Comparison of ENCODE assay signal across 14 cellular contexts in genomic region chr20:17651761-17652388, GRCh38. TPM values are rescaled to one million over a fixed set of nuclear protein-coding genes. Genes with fewer than 3 reads are reported as not detected.
DNase-seq lines count a peak whose midpoint lies in the region; ATAC-seq, FAIRE-seq and TF ChIP-seq lines count a peak whose summit lies in the region.
"Had no signal": no experiment of that assay in that cellular context is flagged by ENCODE, and none has a peak within 500 bp of the region (broad histone marks: within the 10 kb centered on the region; RNA-seq: fewer than 3 reads in every experiment).

No MANE protein-coding gene starts in this region.

- H3K4me2 ChIP-seq in H9 (ENCODE audit: insufficient read depth, insufficient read length, low read length): no peak overlapping the region

- H4K20me1 ChIP-seq in H9 (ENCODE audit: control insufficient read depth, insufficient read depth, insufficient read length): no peaks in the 10 kb centered on the region

- no peaks in the 10 kb centered on the region for H3K27me3 Mint-ChIP-seq in H9 (ENCODE audit: low read depth)
- H3K27me3 Mint-ChIP-seq: activated CD4-positive, alpha-beta memory T cell treated with anti-CD3 and anti-CD28 coated beads for 36 hours; IgD-negative memory B cell had no signal

- H3K27me3 ChIP-seq in H9 (ENCODE audit: insufficient read depth, low read length): no peaks in the 10 kb centered on the region
- H3K27me3 ChIP-seq in pancreas: no peaks in the 10 kb centered on the region
- H3K27me3 ChIP-seq: transverse colon had no signal

- H3K36me3 Mint-ChIP-seq in H9 (ENCODE audit: insufficient read depth in 1 of 3, low read depth in 3 of 3): peaks cover 13 to 16% (median 15%) of the 10 kb centered on the region in 3 experiments; a peak in 6 of 7 replicates
- H3K36me3 Mint-ChIP-seq: activated CD4-positive, alpha-beta memory T cell treated with anti-CD3 and anti-CD28 coated beads for 36 hours; IgD-negative memory B cell had no signal

- H3K79me1 ChIP-seq in H9 (ENCODE audit: insufficient read depth, low read depth, low read length, poor library complexity, severe bottlenecking): peaks cover 5% of the 10 kb centered on the region

- no peak overlapping the region for H3K4me3 Mint-ChIP-seq in H9
- H3K4me3 Mint-ChIP-seq: activated CD4-positive, alpha-beta memory T cell treated with anti-CD3 and anti-CD28 coated beads for 36 hours had no signal

- no peaks in the 10 kb centered on the region for H3K23me2 ChIP-seq in H9 (ENCODE audit: insufficient read length, low read depth, low read length, poor library complexity, severe bottlenecking)

- H3K23ac ChIP-seq in H9 (ENCODE audit: insufficient read length, low read depth, low read length): no peak overlapping the region

- H3K9ac ChIP-seq in H9 (ENCODE audit: extremely low read depth, insufficient read length, low read length): no peak overlapping the region

- no peak overlapping the region for H2BK5ac ChIP-seq in H9 (ENCODE audit: insufficient read length, low read length)

- no CpG with 5 or more reads among the region's 2 CpGs for WGBS in H9 (ENCODE audit: extremely low coverage, insufficient read length, low lambda C conversion rate)
- 31 to 86% (median 77%) methylated on average over 2 of the region's 2 CpGs for WGBS in adipose tissue, 3 donors
- WGBS in pancreas, 2 donors: 33 to 36% methylated on average over 2 of the region's 2 CpGs

- H3K4ac ChIP-seq in H9 (ENCODE audit: low read depth, low read length): no peak overlapping the region

- H4K5ac ChIP-seq in H9 (ENCODE audit: insufficient read length, low read depth, low read length): no peak overlapping the region

- no peak overlapping the region for H2BK20ac ChIP-seq in H9 (ENCODE audit: low read depth, low read length, poor library complexity, severe bottlenecking)

- peak overlapping the region in 2 of 3 experiments; percentile 61 to 69; a peak in 3 of 7 replicates for H3K27ac Mint-ChIP-seq in H9
- H3K27ac Mint-ChIP-seq: activated CD4-positive, alpha-beta memory T cell treated with anti-CD3 and anti-CD28 coated beads for 36 hours; IgD-negative memory B cell had no signal

- no peak overlapping the region for H2AFZ ChIP-seq in H9 (ENCODE audit: low read length)

- peaks cover 51 to 58% of the 10 kb centered on the region in 2 experiments for H3K4me1 Mint-ChIP-seq in H9

- TF ChIP-seq CTCF in H9 (conservative IDR thresholded peaks at IDR 0.05) (no peak), pancreas (IDR thresholded peaks at IDR 0.05) (no peak), GM20000 (IDR thresholded peaks at IDR 0.05; ENCODE audit: extremely low read depth, missing control alignments) (no peak)

- H2BK12ac ChIP-seq in H9 (ENCODE audit: insufficient read length, low read depth, low read length): no peak overlapping the region

- H4K91ac ChIP-seq in H9 (ENCODE audit: insufficient read length, low read depth, low read length): no peak overlapping the region

- FAIRE-seq in pancreas (lab: Jason Lieb, UNC): no peak
- FAIRE-seq: G401.6, islet of Langerhans had no signal

- peaks cover 24% of the 10 kb centered on the region; the same call in 1 of the 2 replicates for H3K79me2 ChIP-seq in H9 (ENCODE audit: insufficient read depth, low read length)

- no peak overlapping the region for H3K4me3 ChIP-seq in pancreas
- H3K4me3 ChIP-seq: transverse colon had no signal

- H3K27ac ChIP-seq in H9 (ENCODE audit: insufficient read length, low read depth, low read length) (no peak overlapping the region), adipose tissue (ENCODE audit: low read depth, low read length) (peak overlapping the region; percentile 20), pancreas (peak overlapping the region in 2 of 4 donors; percentile 5 to 25)
- H3K27ac ChIP-seq: epithelial cell of prostate had no signal

- H3K9me3 Mint-ChIP-seq in H9: no peaks in the 10 kb centered on the region
- H3K9me3 Mint-ChIP-seq: activated CD4-positive, alpha-beta memory T cell treated with anti-CD3 and anti-CD28 coated beads for 36 hours; IgD-negative memory B cell had no signal

- H3K4me1 ChIP-seq in H9 (ENCODE audit: insufficient read depth, low read length) (no peaks in the 10 kb centered on the region; the same call in 1 of the 2 replicates), pancreas (peaks cover 46 to 77% (median 74%) of the 10 kb centered on the region in 3 donors)

- H2AK5ac ChIP-seq in H9 (ENCODE audit: insufficient read length, low read length): no peak overlapping the region

- H3K18ac ChIP-seq in H9 (ENCODE audit: insufficient read length, low read depth, low read length): no peak overlapping the region

- peaks cover 0 to 7% (median 0%) of the 10 kb centered on the region in 3 donors for H3K36me3 ChIP-seq in pancreas
- H3K36me3 ChIP-seq: transverse colon had no signal

- DNase-seq in DMS53 treated with DMSO at 0.1 percent for 48 hours (lab: John Stamatoyannopoulos, UW; ENCODE audit: unreplicated experiment) (peak; percentile 9), H9 (no peak), pancreas (peak in 3 of 6 donors; percentile 52 to 56 (median 54)), GM20000 (ENCODE audit: low spot score) (no peak), hepatic stellate cell (ENCODE audit: low spot score) (no peak)
- DNase-seq in stimulated activated CD4-positive, alpha-beta T cell treated with anti-CD3 and anti-CD28 coated beads, Interleukin-1b, Interleukin-23, amount 100 ng/mL, for 48 hours: no peak
- DNase-seq: activated CD4-positive, alpha-beta memory T cell treated with anti-CD3 and anti-CD28 coated beads for 36 hours; transverse colon had no signal

- H3K9me3 ChIP-seq in H9 (ENCODE audit: control insufficient read depth, low read depth, low read length) (no peaks in the 10 kb centered on the region), pancreas (no peaks in the 10 kb centered on the region)
- H3K9me3 ChIP-seq: transverse colon had no signal

- H2BK15ac ChIP-seq in H9 (ENCODE audit: low read depth, low read length): no peak overlapping the region

- peak; percentile 12 to 50 (median 19) for ATAC-seq in pancreas
- ATAC-seq: SK-N-SH treated with all-trans-retinoic acid at 6 μM for 48 hours had no signal

- H3T11ph ChIP-seq in H9 (ENCODE audit: low read length): no peak overlapping the region

- intact Hi-C loops in pancreas (cut with DNase I): loop anchor here in 1 of 3 donors (10.0 kb wide), 1 partner anchor 253 kb away; no protein-coding TSS in a partner anchor

- no peak overlapping the region for H3K56ac ChIP-seq in H9 (ENCODE audit: insufficient read length, low read depth, low read length)

- H2BK120ac ChIP-seq in H9 (ENCODE audit: low read depth, low read length, poor library complexity, severe bottlenecking): no peak overlapping the region

- no peak overlapping the region; the same call in 1 of the 2 replicates for H3K14ac ChIP-seq in H9 (ENCODE audit: insufficient read depth, low read length)

- no peak overlapping the region for H4K8ac ChIP-seq in H9 (replicated peaks; ENCODE audit: insufficient read length, low read depth, low read length)

RNA-seq across cellular contexts. Expression of gene RRBP1, which starts 30.2 kb away (rescaled TPM):
- total RNA-seq in H9 (2021): 89.8 and 97.8 TPM in 2 replicates
- 100 to 1,000 TPM in 1 of 3 donors, 10 to 100 TPM in 2; 50.9 to 227 (median 80.2) TPM for polyA plus RNA-seq in adipose tissue
- total RNA-seq in pancreas: 100 to 1,000 TPM; 339 to 442 (median 354) TPM
- 100 to 1,000 TPM; 170 to 269 TPM for polyA plus RNA-seq in pancreas

RNA-seq across cellular contexts. Expression of gene BANF2, which starts 47.9 kb away (rescaled TPM):
- total RNA-seq in H9 (2021) (not detected in 2 replicates), pancreas (1 to 10 TPM in 5 of 6 donors, under 1 TPM in 1; 0.88 to 6.4 (median 2.0) TPM)
- polyA plus RNA-seq in adipose tissue (under 1 TPM in 1 of 3 donors, not detected in 2; 0.92 TPM), pancreas (1 to 10 TPM in 1 of 2 donors, under 1 TPM in 1; 0.59 to 1.3 TPM)
- total RNA-seq: activated CD4-positive, alpha-beta memory T cell treated with anti-CD3 and anti-CD28 coated beads for 36 hours; transverse colon had no signal
- polyA plus RNA-seq: IgD-negative memory B cell had no signal
